Comparison of ENCODE assay signal across 19 cellular contexts in genomic region chr2:103285354-103285753, GRCh38.
"Had no signal": no experiment of that assay in that cellular context is flagged by ENCODE, and none has a peak within 500 bp of the region (broad histone marks: within the 10 kb centered on the region; RNA-seq: fewer than 3 reads in every experiment).

No MANE protein-coding gene starts in this region.

- H3K4me3 ChIP-seq: MG63, SJSA1, SK-N-MC had no signal

- FAIRE-seq: HepG2, RCC 7860 had no signal

- H3K36me3 ChIP-seq: MG63, SJSA1 had no signal

- H3K27me3 ChIP-seq: MG63, SJSA1 had no signal

- DNase-seq: IMR-90, Karpas-422, KG1, MG63, NCI-H1092 treated with DMSO at 0.1 percent for 48 hours, NCI-H1436, NCI-H187, NCI-H2029, NCI-H2081 treated with DMSO at 0.1 percent for 48 hours, NCI-H2227 treated with DMSO at 0.1 percent for 48 hours, NCI-H526, NCI-H774, Right ventricle myocardium superior, RPMI8226, SIG-M5 had no signal

- H3K9me3 ChIP-seq: MG63, SJSA1 had no signal

- H3K27ac ChIP-seq: SJSA1, SK-N-MC had no signal
